In the genomic region with DNA sequence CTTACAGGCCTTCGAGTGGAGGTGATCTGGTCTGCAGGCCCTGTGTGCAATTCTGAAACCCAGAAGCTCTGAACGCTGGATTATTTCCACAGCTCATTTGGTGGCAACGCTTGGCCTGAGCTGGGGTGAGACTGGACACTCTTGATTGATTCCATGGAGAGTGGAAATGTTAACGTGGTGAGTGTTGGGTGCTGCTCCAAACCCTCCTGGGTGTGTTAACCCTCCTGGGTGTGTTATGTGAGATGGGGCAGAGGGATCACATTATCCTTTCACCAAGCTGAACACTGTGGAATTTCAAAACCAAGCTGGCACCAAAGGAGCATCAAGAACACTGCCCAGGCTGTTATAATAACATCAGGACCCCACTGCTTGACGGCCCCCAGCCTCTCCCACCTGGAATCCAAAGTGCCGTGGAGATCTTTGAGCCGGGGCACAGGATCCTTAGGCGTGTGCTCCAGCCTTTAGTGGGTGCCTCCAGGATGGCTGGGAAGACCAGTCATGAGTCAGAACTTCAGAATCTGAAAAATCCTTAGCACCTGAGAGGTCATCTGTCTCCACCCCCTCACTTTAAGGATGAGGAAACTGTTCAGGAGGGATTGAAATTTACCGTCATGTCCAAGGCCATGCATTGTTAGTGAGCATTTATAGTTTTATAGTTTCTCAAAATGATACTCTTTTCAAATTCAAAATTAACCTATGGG, we compare ENCODE assay signal across 1 cellular context.
TF ChIP-seq lines count a peak whose summit lies in the region.

No MANE protein-coding gene starts in this region.

TF ChIP-seq in IMR-90, 13 proteins besides CTCF, POLR2A, EP300 and RAD21 (continued from another document):
- TF ChIP-seq, protein P1, sequence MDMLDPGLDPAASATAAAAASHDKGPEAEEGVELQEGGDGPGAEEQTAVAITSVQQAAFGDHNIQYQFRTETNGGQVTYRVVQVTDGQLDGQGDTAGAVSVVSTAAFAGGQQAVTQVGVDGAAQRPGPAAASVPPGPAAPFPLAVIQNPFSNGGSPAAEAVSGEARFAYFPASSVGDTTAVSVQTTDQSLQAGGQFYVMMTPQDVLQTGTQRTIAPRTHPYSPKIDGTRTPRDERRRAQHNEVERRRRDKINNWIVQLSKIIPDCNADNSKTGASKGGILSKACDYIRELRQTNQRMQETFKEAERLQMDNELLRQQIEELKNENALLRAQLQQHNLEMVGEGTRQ (IDR thresholded peaks at IDR 0.05; ENCODE audit: low read depth, low read length), result no peak
